8 cellular contexts compared by ENCODE assay signal in the genomic region with DNA sequence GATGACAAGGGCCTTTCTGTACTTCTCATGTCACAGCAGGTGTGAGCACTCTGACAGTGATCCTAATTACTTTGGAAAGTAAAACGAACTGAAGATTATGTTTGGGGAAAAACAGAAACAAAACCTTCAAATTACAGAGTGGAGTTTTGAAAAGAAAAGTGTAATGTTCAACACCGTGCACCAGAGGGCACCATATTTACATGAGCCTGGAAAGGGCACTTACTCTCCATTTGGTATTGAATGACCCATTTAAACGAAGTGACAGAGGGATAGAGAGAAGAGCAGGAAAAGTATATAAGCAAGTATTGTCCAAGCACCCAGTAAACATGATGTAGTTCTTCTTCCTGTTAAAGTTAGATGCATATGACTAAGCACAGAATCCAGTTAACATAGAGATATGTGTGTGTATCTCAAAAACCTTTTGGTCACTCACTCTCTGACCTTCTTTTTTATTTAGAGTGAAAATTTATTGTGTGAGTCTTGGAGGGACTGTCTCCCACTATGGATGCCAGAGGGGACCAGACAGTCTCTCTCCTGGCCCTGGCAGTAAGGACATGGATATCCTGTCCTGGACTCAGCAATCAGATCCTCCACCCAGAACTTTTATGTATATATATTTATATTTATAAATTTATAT. TPM values are rescaled to one million over a fixed set of nuclear protein-coding genes. Genes with fewer than 3 reads are reported as not detected.
DNase-seq lines count a peak whose midpoint lies in the region; ATAC-seq and TF ChIP-seq lines count a peak whose summit lies in the region.

No MANE protein-coding gene starts in this region.

- peaks cover 12% of the 10 kb centered on the region for H3K4me1 Mint-ChIP-seq in activated CD8-positive, alpha-beta memory T cell treated with anti-CD3 and anti-CD28 coated beads, Interleukin-2, amount 10 ng/mL, durations not matched to agents 7 days and 5 days
- H3K4me1 Mint-ChIP-seq in T-helper 17 cell, result peaks cover 7% of the 10 kb centered on the region

- peak; percentile 57 for ATAC-seq in activated CD8-positive, alpha-beta memory T cell treated with anti-CD3 and anti-CD28 coated beads, Interleukin-2, amount 10 ng/mL, durations not matched to agents 7 days and 5 days
- ATAC-seq in T-helper 17 cell, result peak; percentile 60

- H3K27ac ChIP-seq in parathyroid adenoma, result no peak overlapping the region

- CTCF ChIA-PET in activated CD8-positive, alpha-beta memory T cell treated with anti-CD3 and anti-CD28 coated beads, Interleukin-2, amount 10 ng/mL, durations not matched to agents 7 days and 5 days (lab: Charles Lee), result no interaction called here

- H3K27ac Mint-ChIP-seq in activated CD8-positive, alpha-beta memory T cell treated with anti-CD3 and anti-CD28 coated beads, Interleukin-2, amount 10 ng/mL, durations not matched to agents 7 days and 5 days, result no peak overlapping the region
- no peak overlapping the region for H3K27ac Mint-ChIP-seq in T-helper 17 cell

- no peaks in the 10 kb centered on the region for H3K27me3 ChIP-seq in HAP-1 (ENCODE audit: low read depth)
- no peaks in the 10 kb centered on the region for H3K27me3 ChIP-seq in parathyroid adenoma (ENCODE audit: control insufficient read depth, insufficient read depth, low read length)

- H3K9me3 Mint-ChIP-seq in activated CD8-positive, alpha-beta memory T cell treated with anti-CD3 and anti-CD28 coated beads, Interleukin-2, amount 10 ng/mL, durations not matched to agents 7 days and 5 days (ENCODE audit: low read depth), result no peaks in the 10 kb centered on the region

- TF ChIP-seq CTCF in fibroblast of mammary gland (conservative IDR thresholded peaks at IDR 0.05; ENCODE audit: control insufficient read depth, insufficient read depth, low read depth, low read length) (peak; percentile 74), parathyroid adenoma (IDR thresholded peaks at IDR 0.05) (peak; percentile 21)

- no peak overlapping the region for H3K9ac ChIP-seq in parathyroid adenoma

- no peak overlapping the region for H3K4me3 Mint-ChIP-seq in activated CD8-positive, alpha-beta memory T cell treated with anti-CD3 and anti-CD28 coated beads, Interleukin-2, amount 10 ng/mL, durations not matched to agents 7 days and 5 days
- no peak overlapping the region for H3K4me3 Mint-ChIP-seq in T-helper 17 cell

- H3K36me3 ChIP-seq in HAP-1 (replicated peaks), result no peaks in the 10 kb centered on the region
- no peaks in the 10 kb centered on the region for H3K36me3 ChIP-seq in parathyroid adenoma (ENCODE audit: control insufficient read depth, insufficient read depth, low read length)

- H2AFZ ChIP-seq in parathyroid adenoma, result no peak overlapping the region

- H3K27me3 Mint-ChIP-seq in activated CD8-positive, alpha-beta memory T cell treated with anti-CD3 and anti-CD28 coated beads, Interleukin-2, amount 10 ng/mL, durations not matched to agents 7 days and 5 days, result peaks cover 15% of the 10 kb centered on the region
- peaks cover 5% of the 10 kb centered on the region for H3K27me3 Mint-ChIP-seq in T-helper 17 cell

- DNase-seq in activated CD8-positive, alpha-beta memory T cell treated with anti-CD3 and anti-CD28 coated beads, Interleukin-2, amount 10 ng/mL, durations not matched to agents 7 days and 5 days, result peak; percentile 45
- DNase-seq in activated CD8-positive, alpha-beta memory T cell treated with anti-CD3 and anti-CD28 coated beads for 24 hours, result no peak
- DNase-seq in HAP-1 (ENCODE audit: low spot score in 2 of 2), result peak; percentile 47 to 65
- DNase-seq in NCI-H187 treated with DMSO at 0.1 percent for 48 hours (lab: John Stamatoyannopoulos, UW), result peak; percentile 47
- no peak for DNase-seq in T-helper 17 cell
- peak; percentile 62 for DNase-seq in fibroblast of mammary gland (ENCODE audit: low read depth)
- no peak for DNase-seq in activated CD4-positive, CD25-positive, alpha-beta regulatory T cell (lab: John Stamatoyannopoulos, UW)

- no peaks in the 10 kb centered on the region for H3K36me3 Mint-ChIP-seq in activated CD8-positive, alpha-beta memory T cell treated with anti-CD3 and anti-CD28 coated beads, Interleukin-2, amount 10 ng/mL, durations not matched to agents 7 days and 5 days
- no peaks in the 10 kb centered on the region for H3K36me3 Mint-ChIP-seq in T-helper 17 cell (ENCODE audit: low read depth)

- in situ Hi-C loops in HAP-1 (cut with MboI; ENCODE audit: low sequenced_read_pairs), result loop anchor here (10.0 kb wide), 1 partner anchor 339 kb away; a partner anchor contains a TSS

- H3K4me1 ChIP-seq in HAP-1 (no peaks in the 10 kb centered on the region; the same call in 1 of the 2 replicates), parathyroid adenoma (no peaks in the 10 kb centered on the region)

- no peaks in the 10 kb centered on the region for H3K79me2 ChIP-seq in parathyroid adenoma

- H3K9me3 ChIP-seq in HAP-1 (no peaks in the 10 kb centered on the region), T-helper 17 cell (ENCODE audit: control insufficient read depth, low read length, poor library complexity, severe bottlenecking) (no peaks in the 10 kb centered on the region), parathyroid adenoma (ENCODE audit: control insufficient read depth, low read length) (no peaks in the 10 kb centered on the region)

- no peak overlapping the region for H3K4me2 ChIP-seq in parathyroid adenoma (ENCODE audit: low read length)

- H3K4me3 ChIP-seq in HAP-1 (no peak overlapping the region), fibroblast of mammary gland (ENCODE audit: control insufficient read depth, low read depth, low read length) (no peak overlapping the region), parathyroid adenoma (ENCODE audit: low read depth, low read length) (no peak overlapping the region)

RNA-seq across cellular contexts. Expression of a gene that starts 3.8 kb away (rescaled TPM):
- not detected for total RNA-seq in activated CD8-positive, alpha-beta memory T cell treated with anti-CD3 and anti-CD28 coated beads, Interleukin-2, amount 10 ng/mL, durations not matched to agents 7 days and 5 days
- not detected for total RNA-seq in T-helper 17 cell

RNA-seq across cellular contexts. Expression of a gene that starts 45.7 kb away (rescaled TPM):
- not detected for total RNA-seq in activated CD8-positive, alpha-beta memory T cell treated with anti-CD3 and anti-CD28 coated beads, Interleukin-2, amount 10 ng/mL, durations not matched to agents 7 days and 5 days
- not detected for total RNA-seq in T-helper 17 cell

RNA-seq across cellular contexts. Expression of a gene that starts 54.6 kb away (rescaled TPM):
- 10 to 100 TPM; 18.3 to 77.4 TPM for total RNA-seq in activated CD8-positive, alpha-beta memory T cell treated with anti-CD3 and anti-CD28 coated beads, Interleukin-2, amount 10 ng/mL, durations not matched to agents 7 days and 5 days
- 100 to 1,000 TPM; 106 to 127 TPM for total RNA-seq in T-helper 17 cell

Comparison
In these comparisons a context has a peak if more than half of its experiments do, and no peak if none do; other contexts are left out.
1. DNase-seq: peak in activated CD8-positive, alpha-beta memory T cell treated with anti-CD3 and anti-CD28 coated beads, Interleukin-2, amount 10 ng/mL, durations not matched to agents 7 days and 5 days (single experiment), HAP-1 (2 of 2), NCI-H187 treated with DMSO at 0.1 percent for 48 hours (single experiment) and fibroblast of mammary gland (single experiment); none in activated CD8-positive, alpha-beta memory T cell treated with anti-CD3 and anti-CD28 coated beads for 24 hours (single experiment), T-helper 17 cell (0 of 3) and activated CD4-positive, CD25-positive, alpha-beta regulatory T cell (0 of 4).